In genomic region chr7:139232377-139232717, GRCh38 we compare ENCODE assay signal across 8 cellular contexts. TPM values are rescaled to one million over a fixed set of nuclear protein-coding genes. Genes with fewer than 3 reads are reported as not detected.
DNase-seq lines count a peak whose midpoint lies in the region; ATAC-seq and TF ChIP-seq lines count a peak whose summit lies in the region.

No MANE protein-coding gene starts in this region.

- CTCF ChIA-PET in activated CD8-positive, alpha-beta T cell treated with anti-CD3 and anti-CD28 coated beads, Interleukin-2, amount 10 ng/mL, durations not matched to agents 7 days and 5 days (lab: Charles Lee) = interaction anchor here (1.9 to 2.3 kb wide), 2 partner anchors 10 to 157 kb away, joined by 5 to 9 read pairs; no protein-coding TSS in a partner anchor

- peak overlapping the region; percentile 91 for H3K4me3 Mint-ChIP-seq in activated T-cell treated with anti-CD3 and anti-CD28 coated beads, Interleukin-2, amount 50 U/mL, for 24 hours
- H3K4me3 Mint-ChIP-seq in activated CD8-positive, alpha-beta T cell treated with anti-CD3 and anti-CD28 coated beads, Interleukin-2, amount 10 ng/mL, durations not matched to agents 7 days and 5 days = peak overlapping the region; percentile 91

- H3K4me1 ChIP-seq in stomach = peaks cover 9 to 40% (median 38%) of the 10 kb centered on the region in 4 donors

- TF ChIP-seq CTCF in stomach (IDR thresholded peaks at IDR 0.05) = no peak

- ATAC-seq in activated CD8-positive, alpha-beta T cell treated with anti-CD3 and anti-CD28 coated beads, Interleukin-2, amount 10 ng/mL, durations not matched to agents 7 days and 5 days = peak; percentile 8

- peaks cover 40% of the 10 kb centered on the region for H3K4me1 Mint-ChIP-seq in activated T-cell treated with anti-CD3 and anti-CD28 coated beads, Interleukin-2, amount 50 U/mL, for 24 hours (ENCODE audit: low read depth)
- peaks cover 26% of the 10 kb centered on the region for H3K4me1 Mint-ChIP-seq in activated CD8-positive, alpha-beta T cell treated with anti-CD3 and anti-CD28 coated beads, Interleukin-2, amount 10 ng/mL, durations not matched to agents 7 days and 5 days (ENCODE audit: low read depth)

- peak overlapping the region; percentile 83 for H3K27ac Mint-ChIP-seq in activated T-cell treated with anti-CD3 and anti-CD28 coated beads, Interleukin-2, amount 50 U/mL, for 24 hours
- H3K27ac Mint-ChIP-seq in activated CD8-positive, alpha-beta T cell treated with anti-CD3 and anti-CD28 coated beads, Interleukin-2, amount 10 ng/mL, durations not matched to agents 7 days and 5 days = peak overlapping the region; percentile 50

- WGBS in stomach, 5 donors = 2 to 4% (median 3%) methylated on average over 8 of the region's 8 CpGs

- no peaks in the 10 kb centered on the region for H3K27me3 ChIP-seq in stomach

- POLR2A ChIA-PET in activated CD8-positive, alpha-beta T cell treated with anti-CD3 and anti-CD28 coated beads, Interleukin-2, amount 10 ng/mL, durations not matched to agents 7 days and 5 days (lab: Charles Lee) = interaction anchor here (0.6 to 1.6 kb wide), 4 partner anchors 75 to 137 kb away, joined by 3 to 7 read pairs (median 5); partner anchors contain the start of gene LUC7L2

- DNase-seq in activated T-cell treated with anti-CD3 and anti-CD28 coated beads, Interleukin-2, amount 50 U/mL, for 24 hours = no peak
- no peak for DNase-seq in activated T-cell treated with anti-CD3 and anti-CD28 coated beads for 4 hours
- DNase-seq in activated CD8-positive, alpha-beta T cell treated with anti-CD3 and anti-CD28 coated beads, Interleukin-2, amount 10 ng/mL, durations not matched to agents 7 days and 5 days = no peak
- DNase-seq in stomach = no peak
- no peak for DNase-seq in NCI-H1048 (lab: John Stamatoyannopoulos, UW)
- no peak for DNase-seq in GM03348 (ENCODE audit: low spot score)
- DNase-seq in DMS79 treated with DMSO at 0.1 percent for 48 hours (lab: John Stamatoyannopoulos, UW) = no peak

- H3K36me3 Mint-ChIP-seq in activated T-cell treated with anti-CD3 and anti-CD28 coated beads, Interleukin-2, amount 50 U/mL, for 24 hours (ENCODE audit: low read depth) = peaks cover 15% of the 10 kb centered on the region
- peaks cover 7% of the 10 kb centered on the region for H3K36me3 Mint-ChIP-seq in activated CD8-positive, alpha-beta T cell treated with anti-CD3 and anti-CD28 coated beads, Interleukin-2, amount 10 ng/mL, durations not matched to agents 7 days and 5 days (ENCODE audit: low read depth)

- no peak for TF ChIP-seq EP300 in stomach (IDR thresholded peaks at IDR 0.05)

- no peaks in the 10 kb centered on the region for H3K9me3 Mint-ChIP-seq in activated T-cell treated with anti-CD3 and anti-CD28 coated beads, Interleukin-2, amount 50 U/mL, for 24 hours
- no peaks in the 10 kb centered on the region for H3K9me3 Mint-ChIP-seq in activated CD8-positive, alpha-beta T cell treated with anti-CD3 and anti-CD28 coated beads, Interleukin-2, amount 10 ng/mL, durations not matched to agents 7 days and 5 days (ENCODE audit: insufficient read depth)

- H3K4me3 ChIP-seq in iPS-11a (ENCODE audit: low read depth, low read length) = peak overlapping the region; percentile 99
- peak overlapping the region; percentile 92 to 95 (median 93) for H3K4me3 ChIP-seq in stomach

- no peak for TF ChIP-seq POLR2A in stomach (IDR thresholded peaks at IDR 0.05)

- H3K36me3 ChIP-seq in stomach = peaks cover 3 to 6% (median 6%) of the 10 kb centered on the region in 4 donors

- no peaks in the 10 kb centered on the region for H3K9me3 ChIP-seq in stomach

- intact Hi-C loops in stomach (cut with DNase I; ENCODE audit: low total_unique reads) = no loop called here

- H3K27me3 Mint-ChIP-seq in activated T-cell treated with anti-CD3 and anti-CD28 coated beads, Interleukin-2, amount 50 U/mL, for 24 hours = peaks cover 9% of the 10 kb centered on the region
- peaks cover 14% of the 10 kb centered on the region for H3K27me3 Mint-ChIP-seq in activated CD8-positive, alpha-beta T cell treated with anti-CD3 and anti-CD28 coated beads, Interleukin-2, amount 10 ng/mL, durations not matched to agents 7 days and 5 days (ENCODE audit: low read depth)

- H3K27ac ChIP-seq in stomach = peak overlapping the region in 4 of 5 donors; percentile 60 to 95 (median 92)

RNA-seq across cellular contexts. Expression of gene UBN2, which starts 1.3 kb away (rescaled TPM):
- total RNA-seq in activated CD8-positive, alpha-beta T cell treated with anti-CD3 and anti-CD28 coated beads, Interleukin-2, amount 10 ng/mL, durations not matched to agents 7 days and 5 days = 10 to 100 TPM; 10.2 to 11.3 TPM
- 10 to 100 TPM in 3 of 5 donors, 1 to 10 TPM in 2; 4.9 to 23.9 (median 13.8) TPM for total RNA-seq in stomach
- 1 to 10 TPM in 1 of 3 donors, under 1 TPM in 2; 0.76 to 1.8 (median 1.00) TPM for polyA plus RNA-seq in stomach
